13 cellular contexts compared by ENCODE assay signal in the genomic region with DNA sequence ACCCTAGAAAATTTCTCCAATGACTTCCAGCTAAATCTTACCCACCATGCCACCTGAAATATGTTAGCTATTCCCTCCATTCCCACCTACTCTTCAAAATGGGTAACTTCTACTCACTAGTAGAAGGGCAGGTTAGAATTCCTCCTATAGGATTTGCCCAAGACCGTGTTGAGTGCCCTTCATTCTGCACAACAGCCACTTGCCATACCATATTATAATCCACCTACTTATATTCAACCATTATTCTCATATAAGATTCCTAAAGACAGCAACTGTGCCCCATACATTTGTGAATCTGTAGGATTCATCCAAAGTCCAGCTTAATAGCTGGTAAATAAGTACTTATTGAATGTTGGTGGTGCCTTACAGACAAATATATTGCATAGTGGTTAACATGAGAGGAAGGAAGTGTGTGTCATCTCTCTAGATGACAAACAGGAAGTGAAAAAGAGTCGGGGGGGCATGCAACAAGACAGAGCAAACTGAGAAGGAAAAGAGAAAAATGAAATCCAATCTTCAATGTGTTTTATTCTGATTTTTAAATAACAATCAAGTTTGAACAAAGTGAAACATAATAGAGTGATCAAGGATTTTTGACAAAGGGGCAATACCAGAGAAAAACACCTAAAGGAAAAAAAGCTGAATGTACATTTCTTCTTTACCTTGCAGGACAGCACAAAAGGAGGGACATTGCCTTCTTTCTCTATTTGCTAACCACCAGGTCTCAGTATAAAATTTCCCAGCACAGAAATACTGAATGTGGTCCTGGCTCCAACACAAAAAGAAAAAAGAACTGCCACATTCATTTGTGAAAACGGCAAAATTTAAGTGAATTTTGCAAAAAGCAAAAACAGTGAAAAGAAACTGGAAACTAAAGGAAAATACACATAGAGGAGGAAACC.
DNase-seq lines count a peak whose midpoint lies in the region; ATAC-seq and TF ChIP-seq lines count a peak whose summit lies in the region.
"Had no signal": no experiment of that assay in that cellular context is flagged by ENCODE, and none has a peak within 500 bp of the region (broad histone marks: within the 10 kb centered on the region; RNA-seq: fewer than 3 reads in every experiment).

No MANE protein-coding gene starts in this region.

- no peak overlapping the region for H3K27ac ChIP-seq in KMS-11

- no peak for DNase-seq in activated naive CD4-positive, alpha-beta T cell treated with anti-CD3 and anti-CD28 coated beads, Interleukin-2, amount 50 U/mL, for 72 hours (ENCODE audit: low spot score in 2 of 2)
- DNase-seq in activated naive CD4-positive, alpha-beta T cell treated with Interleukin-2 at 50 U/mL for 16 hours, result no peak
- DNase-seq in activated CD8-positive, alpha-beta T cell treated with anti-CD3 and anti-CD28 coated beads, Interleukin-2, amount 10 ng/mL, durations not matched to agents 7 days and 5 days, result peak; percentile 54
- DNase-seq in stimulated activated naive CD8-positive, alpha-beta T cell treated with anti-CD3 and anti-CD28 coated beads, Interleukin-15, amount 100 ng/mL, for 72 hours, result peak in 1 of 2 donors; percentile 15
- DNase-seq in mucosa of gallbladder (ENCODE audit: low spot score) (no peak), glutamatergic neuron (no peak), NCI-H1092 (lab: John Stamatoyannopoulos, UW) (no peak)
- DNase-seq: activated T-cell treated with anti-CD3 and anti-CD28 coated beads, Interleukin-2, amount 50 U/mL, for 4 hours; NCI-H510A; SW 1271 had no signal

- peak; percentile 60 to 83 for ATAC-seq in activated naive CD4-positive, alpha-beta T cell treated with anti-CD3 and anti-CD28 coated beads, Interleukin-2, amount 50 U/mL, for 72 hours
- peak; percentile 71 for ATAC-seq in activated CD8-positive, alpha-beta T cell treated with anti-CD3 and anti-CD28 coated beads, Interleukin-2, amount 10 ng/mL, durations not matched to agents 7 days and 5 days
- ATAC-seq in stimulated activated naive CD8-positive, alpha-beta T cell treated with anti-CD3 and anti-CD28 coated beads, Interleukin-15, amount 100 ng/mL, for 72 hours, result peak; percentile 99

- H3K36me3 Mint-ChIP-seq in activated naive CD4-positive, alpha-beta T cell treated with anti-CD3 and anti-CD28 coated beads, Interleukin-2, amount 50 U/mL, for 72 hours, result no peaks in the 10 kb centered on the region
- peaks cover 2% of the 10 kb centered on the region for H3K36me3 Mint-ChIP-seq in activated CD8-positive, alpha-beta T cell treated with anti-CD3 and anti-CD28 coated beads, Interleukin-2, amount 10 ng/mL, durations not matched to agents 7 days and 5 days (ENCODE audit: low read depth)
- H3K36me3 Mint-ChIP-seq in glutamatergic neuron (ENCODE audit: unreplicated experiment), result no peaks in the 10 kb centered on the region
- H3K36me3 Mint-ChIP-seq: CD4-positive, alpha-beta memory T cell had no signal

- no peak overlapping the region for H3K4me2 ChIP-seq in KMS-11

- H3K27me3 Mint-ChIP-seq in activated CD8-positive, alpha-beta T cell treated with anti-CD3 and anti-CD28 coated beads, Interleukin-2, amount 10 ng/mL, durations not matched to agents 7 days and 5 days (ENCODE audit: low read depth), result no peaks in the 10 kb centered on the region
- H3K27me3 Mint-ChIP-seq in stimulated activated naive CD8-positive, alpha-beta T cell treated with anti-CD3 and anti-CD28 coated beads, Interleukin-15, amount 100 ng/mL, for 72 hours, result no peaks in the 10 kb centered on the region
- H3K27me3 Mint-ChIP-seq in glutamatergic neuron (ENCODE audit: unreplicated experiment), result no peaks in the 10 kb centered on the region
- H3K27me3 Mint-ChIP-seq: CD4-positive, alpha-beta memory T cell; central memory CD8-positive, alpha-beta T cell had no signal

- H3K4me1 Mint-ChIP-seq in activated CD8-positive, alpha-beta T cell treated with anti-CD3 and anti-CD28 coated beads, Interleukin-2, amount 10 ng/mL, durations not matched to agents 7 days and 5 days (ENCODE audit: low read depth), result no peaks in the 10 kb centered on the region
- H3K4me1 Mint-ChIP-seq in stimulated activated naive CD8-positive, alpha-beta T cell treated with anti-CD3 and anti-CD28 coated beads, Interleukin-15, amount 100 ng/mL, for 72 hours, result no peaks in the 10 kb centered on the region
- no peaks in the 10 kb centered on the region for H3K4me1 Mint-ChIP-seq in glutamatergic neuron (ENCODE audit: low read depth, unreplicated experiment)
- H3K4me1 Mint-ChIP-seq: CD4-positive, alpha-beta memory T cell; central memory CD8-positive, alpha-beta T cell had no signal

- no peaks in the 10 kb centered on the region for H4K20me1 ChIP-seq in KMS-11 (ENCODE audit: insufficient read depth)

- H3K4me1 ChIP-seq in KMS-11 (ENCODE audit: low read depth, poor library complexity, severe bottlenecking), result peaks cover 7% of the 10 kb centered on the region

- no peaks in the 10 kb centered on the region for H3K9me3 Mint-ChIP-seq in activated naive CD4-positive, alpha-beta T cell treated with anti-CD3 and anti-CD28 coated beads, Interleukin-2, amount 50 U/mL, for 72 hours
- H3K9me3 Mint-ChIP-seq in activated CD8-positive, alpha-beta T cell treated with anti-CD3 and anti-CD28 coated beads, Interleukin-2, amount 10 ng/mL, durations not matched to agents 7 days and 5 days (ENCODE audit: insufficient read depth), result no peaks in the 10 kb centered on the region
- no peaks in the 10 kb centered on the region for H3K9me3 Mint-ChIP-seq in stimulated activated naive CD8-positive, alpha-beta T cell treated with anti-CD3 and anti-CD28 coated beads, Interleukin-15, amount 100 ng/mL, for 72 hours
- no peaks in the 10 kb centered on the region for H3K9me3 Mint-ChIP-seq in glutamatergic neuron (ENCODE audit: unreplicated experiment)
- H3K9me3 Mint-ChIP-seq: activated T-cell treated with anti-CD3 and anti-CD28 coated beads, Interleukin-2, amount 50 U/mL, for 4 hours; central memory CD8-positive, alpha-beta T cell had no signal

- peak overlapping the region; percentile 20; the same call in 1 of the 2 replicates for H2AFZ ChIP-seq in KMS-11 (ENCODE audit: low read depth)

- H3K9ac ChIP-seq in KMS-11, result no peak overlapping the region

- H3K79me2 ChIP-seq in KMS-11 (ENCODE audit: insufficient read depth, low read depth), result no peaks in the 10 kb centered on the region

- H3K4me3 ChIP-seq in KMS-11 (IDR thresholded peaks at IDR 0.05; ENCODE audit: insufficient read depth, low read depth, low read length), result no peak overlapping the region

- H3K27me3 ChIP-seq in KMS-11 (ENCODE audit: insufficient read depth, low read depth), result no peaks in the 10 kb centered on the region

- no peak for TF ChIP-seq CTCF in KMS-11 (conservative IDR thresholded peaks at IDR 0.05; ENCODE audit: low read depth, low read length)
- TF ChIP-seq CTCF in glutamatergic neuron (IDR thresholded peaks at IDR 0.05; ENCODE audit: partially characterized antibody, unreplicated experiment), result no peak

- CTCF ChIA-PET in activated CD8-positive, alpha-beta T cell treated with anti-CD3 and anti-CD28 coated beads, Interleukin-2, amount 10 ng/mL, durations not matched to agents 7 days and 5 days (lab: Charles Lee), result no interaction called here

- H3K36me3 ChIP-seq in KMS-11 (ENCODE audit: insufficient read depth), result no peaks in the 10 kb centered on the region

- no peak overlapping the region for H3K27ac Mint-ChIP-seq in activated naive CD4-positive, alpha-beta T cell treated with anti-CD3 and anti-CD28 coated beads, Interleukin-2, amount 50 U/mL, for 72 hours
- H3K27ac Mint-ChIP-seq in activated CD8-positive, alpha-beta T cell treated with anti-CD3 and anti-CD28 coated beads, Interleukin-2, amount 10 ng/mL, durations not matched to agents 7 days and 5 days, result no peak overlapping the region
- H3K27ac Mint-ChIP-seq in stimulated activated naive CD8-positive, alpha-beta T cell treated with anti-CD3 and anti-CD28 coated beads, Interleukin-15, amount 100 ng/mL, for 72 hours, result no peak overlapping the region
- no peak overlapping the region for H3K27ac Mint-ChIP-seq in glutamatergic neuron (ENCODE audit: unreplicated experiment)

- POLR2A ChIA-PET in activated CD8-positive, alpha-beta T cell treated with anti-CD3 and anti-CD28 coated beads, Interleukin-2, amount 10 ng/mL, durations not matched to agents 7 days and 5 days (lab: Charles Lee), result no interaction called here

- H3K4me3 Mint-ChIP-seq in activated CD8-positive, alpha-beta T cell treated with anti-CD3 and anti-CD28 coated beads, Interleukin-2, amount 10 ng/mL, durations not matched to agents 7 days and 5 days, result no peak overlapping the region
- no peak overlapping the region for H3K4me3 Mint-ChIP-seq in stimulated activated naive CD8-positive, alpha-beta T cell treated with anti-CD3 and anti-CD28 coated beads, Interleukin-15, amount 100 ng/mL, for 72 hours
- H3K4me3 Mint-ChIP-seq in glutamatergic neuron (ENCODE audit: unreplicated experiment), result no peak overlapping the region
- H3K4me3 Mint-ChIP-seq: activated T-cell treated with anti-CD3 and anti-CD28 coated beads, Interleukin-2, amount 50 U/mL, for 4 hours; central memory CD8-positive, alpha-beta T cell had no signal
